Comparison of ENCODE assay signal across 17 cellular contexts in the genomic region with DNA sequence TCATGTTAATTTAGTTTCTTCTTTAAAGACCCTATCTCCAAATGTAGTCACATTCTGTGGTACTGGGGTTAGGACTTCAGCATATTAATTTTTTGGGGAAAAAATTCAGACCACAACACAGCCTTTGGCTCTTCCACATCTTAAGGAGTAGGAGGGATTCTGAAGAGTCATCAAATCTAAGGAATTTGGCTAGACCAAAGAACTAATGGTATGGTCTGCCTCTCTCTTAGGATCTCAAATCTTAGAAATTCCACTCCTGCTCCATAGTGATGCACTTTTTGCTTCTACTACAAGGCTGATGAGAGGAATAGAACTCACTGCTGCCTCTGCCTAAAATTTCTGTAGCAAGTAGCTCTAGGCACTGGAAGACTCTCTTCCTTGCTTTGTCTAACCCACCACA.
"Had no signal": no experiment of that assay in that cellular context is flagged by ENCODE, and none has a peak within 500 bp of the region (broad histone marks: within the 10 kb centered on the region; RNA-seq: fewer than 3 reads in every experiment).

No MANE protein-coding gene starts in this region.

- H3K27ac Mint-ChIP-seq: effector memory CD8-positive, alpha-beta T cell; naive thymus-derived CD4-positive, alpha-beta T cell had no signal

- H3K9me3 ChIP-seq: neutrophil, ovary had no signal

- H3K36me3 ChIP-seq: esophagus squamous epithelium, heart left ventricle, neutrophil, ovary, right atrium auricular region, sigmoid colon, stomach, thoracic aorta, transverse colon had no signal

- H3K4me3 Mint-ChIP-seq: effector memory CD8-positive, alpha-beta T cell; naive thymus-derived CD4-positive, alpha-beta T cell had no signal

- DNase-seq: effector memory CD8-positive, alpha-beta T cell; esophagus squamous epithelium; heart left ventricle; hippocampal formation; kidney glomerular epithelial cell; naive thymus-derived CD4-positive, alpha-beta T cell; ovary; sigmoid colon; stimulated activated CD4-positive, alpha-beta T cell treated with anti-CD3 and anti-CD28 coated beads, Interleukin-12 subunit alpha, Interleukin-12 subunit beta, amount 100 ng/mL, for 4 hours; stimulated activated naive CD4-positive, alpha-beta T cell; stomach; substantia nigra; transverse colon had no signal

- H3K27ac ChIP-seq: esophagus squamous epithelium, heart left ventricle, neutrophil, ovary, right atrium auricular region, sigmoid colon, skin epidermis, stomach, thoracic aorta, transverse colon had no signal

- H3K27me3 ChIP-seq: esophagus squamous epithelium, heart left ventricle, neutrophil, ovary, right atrium auricular region, sigmoid colon, stomach, transverse colon had no signal

- H3K4me1 ChIP-seq: esophagus squamous epithelium, right atrium auricular region, transverse colon had no signal

- H3K4me3 ChIP-seq: esophagus squamous epithelium, heart left ventricle, ovary, right atrium auricular region, sigmoid colon, skin epidermis, stomach, thoracic aorta, transverse colon had no signal

- H3K4me1 Mint-ChIP-seq: naive thymus-derived CD4-positive, alpha-beta T cell had no signal
